Comparison of ENCODE assay signal across 26 cellular contexts in genomic region chr22:24515025-24515338, GRCh38. TPM values are rescaled to one million over a fixed set of nuclear protein-coding genes. Genes with fewer than 3 reads are reported as not detected.
DNase-seq lines count a peak whose midpoint lies in the region; ATAC-seq, FAIRE-seq and TF ChIP-seq lines count a peak whose summit lies in the region.
"Had no signal": no experiment of that assay in that cellular context is flagged by ENCODE, and none has a peak within 500 bp of the region (broad histone marks: within the 10 kb centered on the region; RNA-seq: fewer than 3 reads in every experiment).

No MANE protein-coding gene starts in this region.

- H3K27ac ChIP-seq in HepG2 (ENCODE audit: extremely low read length, insufficient read depth, low read length) = peak overlapping the region; percentile 75
- H3K27ac ChIP-seq in substantia nigra (ENCODE audit: low read depth, low read length, poor library complexity, severe bottlenecking) = no peak overlapping the region
- H3K27ac ChIP-seq in gastrocnemius medialis = no peak overlapping the region
- no peak overlapping the region for H3K27ac ChIP-seq in CD8-positive, alpha-beta memory T cell (ENCODE audit: low read depth, low read length)

- no peak overlapping the region for H3K9ac ChIP-seq in HepG2 (ENCODE audit: insufficient read depth, low read depth, low read length)

- no peak for TF ChIP-seq EP300 in HepG2 (IDR thresholded peaks at IDR 0.05; ENCODE audit: low read depth in 2 of 2, low read length in 2 of 2)
- no peak for TF ChIP-seq EP300 in HepG2 (CRISPR knock-in tag; IDR thresholded peaks at IDR 0.05; ENCODE audit: borderline replicate concordance)

- CTCF ChIA-PET in activated CD4-positive, alpha-beta T cell treated with anti-CD3 and anti-CD28 coated beads for 36 hours (lab: Charles Lee) = interaction anchor here (1.0 kb wide), 1 partner anchor 18 kb away, joined by 3 read pairs; no protein-coding TSS in a partner anchor
- CTCF ChIA-PET in HepG2 (lab: Yijun Ruan, JAX; ENCODE audit: low intra/inter-chr PET ratio, low total read pairs) = no interaction called here
- CTCF ChIA-PET in CD8-positive, alpha-beta memory T cell (lab: Charles Lee) = no interaction called here

- in situ Hi-C loops in HepG2 (cut with HindIII; ENCODE audit: extremely low pct_ligation_motif_present, low pct_unique_long_range_greater_than_20kb) = loop anchor here (10.0 kb wide), 1 partner anchor 190 kb away; no protein-coding TSS in a partner anchor
- in situ Hi-C loops in gastrocnemius medialis (cut with MboI; ENCODE audit: low sequenced_read_pairs in 4 of 4) = loop anchor here in 1 of 4 donors (10.0 kb wide), 1 partner anchor 80 kb away; no protein-coding TSS in a partner anchor

- H3K27me3 ChIP-seq in HepG2 (ENCODE audit: control insufficient read depth in 1 of 2, insufficient read depth in 2 of 2, low read length in 2 of 2) (no peaks in the 10 kb centered on the region), gastrocnemius medialis (no peaks in the 10 kb centered on the region)
- H3K27me3 ChIP-seq in CD8-positive, alpha-beta memory T cell (ENCODE audit: insufficient read depth, low read length, poor library complexity, severe bottlenecking) = no peaks in the 10 kb centered on the region

- no peaks in the 10 kb centered on the region for H3K36me3 Mint-ChIP-seq in activated CD4-positive, alpha-beta T cell treated with anti-CD3 and anti-CD28 coated beads, Interleukin-2, amount 10 ng/mL, durations not matched to agents 24 days and 14 days (ENCODE audit: low read depth)
- H3K36me3 Mint-ChIP-seq in activated CD4-positive, alpha-beta T cell treated with anti-CD3 and anti-CD28 coated beads for 36 hours (ENCODE audit: low read depth) = no peaks in the 10 kb centered on the region
- peaks cover 0 to 3% (median 0%) of the 10 kb centered on the region in 3 donors for H3K36me3 Mint-ChIP-seq in CD8-positive, alpha-beta memory T cell
- H3K36me3 Mint-ChIP-seq: CD4-positive, alpha-beta memory T cell had no signal

- H3K36me3 ChIP-seq in HepG2 (replicated peaks in 1 of 2; ENCODE audit: control insufficient read depth in 1 of 2, insufficient read depth in 2 of 2, low read length in 2 of 2) (no peaks in the 10 kb centered on the region), gastrocnemius medialis (no peaks in the 10 kb centered on the region)
- H3K36me3 ChIP-seq in CD8-positive, alpha-beta memory T cell (ENCODE audit: insufficient read depth, low read length) = no peaks in the 10 kb centered on the region

- H3K27me3 Mint-ChIP-seq in activated CD4-positive, alpha-beta T cell treated with anti-CD3 and anti-CD28 coated beads, Interleukin-2, amount 10 ng/mL, durations not matched to agents 24 days and 14 days = peaks cover 6% of the 10 kb centered on the region
- H3K27me3 Mint-ChIP-seq in activated CD4-positive, alpha-beta T cell treated with anti-CD3 and anti-CD28 coated beads for 36 hours = no peaks in the 10 kb centered on the region
- H3K27me3 Mint-ChIP-seq in CD8-positive, alpha-beta memory T cell = peaks cover 0 to 7% of the 10 kb centered on the region in 2 donors
- H3K27me3 Mint-ChIP-seq: CD4-positive, alpha-beta memory T cell had no signal

- H3K9me3 ChIP-seq in HepG2 (ENCODE audit: low read length) = no peaks in the 10 kb centered on the region
- no peaks in the 10 kb centered on the region for H3K9me3 ChIP-seq in gastrocnemius medialis
- H3K9me3 ChIP-seq in CD8-positive, alpha-beta memory T cell (ENCODE audit: low read length) = no peaks in the 10 kb centered on the region

- no peak for TF ChIP-seq RAD21 in HepG2 (CRISPR knock-in tag; IDR thresholded peaks at IDR 0.05)

- ATAC-seq in activated CD4-positive, alpha-beta T cell treated with anti-CD3 and anti-CD28 coated beads for 36 hours = no peak
- no peak for ATAC-seq in HepG2
- no peak for ATAC-seq in gastrocnemius medialis
- ATAC-seq: PC-3 had no signal

- peaks cover 98% of the 10 kb centered on the region for H3K4me1 ChIP-seq in HepG2 (ENCODE audit: insufficient read depth, low read length)
- peaks cover 14 to 21% of the 10 kb centered on the region in 2 donors for H3K4me1 ChIP-seq in gastrocnemius medialis
- no peaks in the 10 kb centered on the region for H3K4me1 ChIP-seq in CD8-positive, alpha-beta memory T cell (ENCODE audit: insufficient read depth, low read length)

- intact Hi-C loops in activated CD4-positive, alpha-beta T cell treated with anti-CD3 and anti-CD28 coated beads, Interleukin-2, amount 10 ng/mL, durations not matched to agents 24 days and 14 days (cut with micrococcal nuclease) = no loop called here
- intact Hi-C loops in activated CD4-positive, alpha-beta T cell treated with anti-CD3 and anti-CD28 coated beads for 36 hours (cut with DNase I, micrococcal nuclease) = no loop called here
- intact Hi-C loops in HepG2 (cut with micrococcal nuclease; ENCODE audit: unreplicated experiment) = no loop called here
- intact Hi-C loops in gastrocnemius medialis (cut with DNase I; ENCODE audit: low total_unique reads) = no loop called here

- peak; percentile 15 for FAIRE-seq in HepG2 (lab: Jason Lieb, UNC)
- FAIRE-seq: G401.6 had no signal

- TF ChIP-seq CTCF in GM12865 (IDR thresholded peaks at IDR 0.05; ENCODE audit: insufficient read depth, low read depth, low read length, missing control alignments) (no peak), HepG2 (CRISPR knock-in tag; IDR thresholded peaks at IDR 0.05) (no peak), gastrocnemius medialis (IDR thresholded peaks at IDR 0.05 in 4 of 5, conservative IDR thresholded peaks at IDR 0.05 in 1 of 5) (no peak)

- 98% methylated on average over 7 of the region's 8 CpGs for WGBS in HepG2 (ENCODE audit: low lambda C conversion rate)

- H3K4me1 Mint-ChIP-seq in activated CD4-positive, alpha-beta T cell treated with anti-CD3 and anti-CD28 coated beads, Interleukin-2, amount 10 ng/mL, durations not matched to agents 24 days and 14 days = peaks cover 39% of the 10 kb centered on the region
- H3K4me1 Mint-ChIP-seq in activated CD4-positive, alpha-beta T cell treated with anti-CD3 and anti-CD28 coated beads for 36 hours = peaks cover 10% of the 10 kb centered on the region
- H3K4me1 Mint-ChIP-seq in CD8-positive, alpha-beta memory T cell = peaks cover 5 to 12% (median 5%) of the 10 kb centered on the region in 3 donors

- H4K20me1 ChIP-seq in HepG2 (ENCODE audit: insufficient read depth, low read length) = no peaks in the 10 kb centered on the region

- no peaks in the 10 kb centered on the region for H3K9me3 Mint-ChIP-seq in activated CD4-positive, alpha-beta T cell treated with anti-CD3 and anti-CD28 coated beads, Interleukin-2, amount 10 ng/mL, durations not matched to agents 24 days and 14 days
- H3K9me3 Mint-ChIP-seq in activated CD4-positive, alpha-beta T cell treated with anti-CD3 and anti-CD28 coated beads for 36 hours (ENCODE audit: low read depth) = no peaks in the 10 kb centered on the region
- no peaks in the 10 kb centered on the region for H3K9me3 Mint-ChIP-seq in CD8-positive, alpha-beta memory T cell
- H3K9me3 Mint-ChIP-seq: CD4-positive, alpha-beta memory T cell; H9; HFFc6 had no signal

- no TSS peak for BruUV-seq in HepG2 (replicated peaks; lab: Mats Ljungman, UMichigan)

- POLR2A ChIA-PET in activated CD4-positive, alpha-beta T cell treated with anti-CD3 and anti-CD28 coated beads for 36 hours (lab: Charles Lee) = no interaction called here
- POLR2A ChIA-PET in HepG2 (lab: Yijun Ruan, JAX) = interaction anchor here (1.0 to 2.0 kb wide), 4 partner anchors 9 to 94 kb away, joined by 3 to 31 read pairs (median 9); partner anchors contain the start of gene GUCD1
- POLR2A ChIA-PET in CD8-positive, alpha-beta memory T cell (lab: Charles Lee) = no interaction called here

- no peak overlapping the region for H2AFZ ChIP-seq in HepG2 (ENCODE audit: low read length)

- no peaks in the 10 kb centered on the region for H3K79me2 ChIP-seq in HepG2 (ENCODE audit: insufficient read depth, low read length)

- no peak overlapping the region for H3K4me3 Mint-ChIP-seq in activated CD4-positive, alpha-beta T cell treated with anti-CD3 and anti-CD28 coated beads, Interleukin-2, amount 10 ng/mL, durations not matched to agents 24 days and 14 days
- no peak overlapping the region for H3K4me3 Mint-ChIP-seq in activated CD4-positive, alpha-beta T cell treated with anti-CD3 and anti-CD28 coated beads for 36 hours
- no peak overlapping the region for H3K4me3 Mint-ChIP-seq in CD8-positive, alpha-beta memory T cell
- H3K4me3 Mint-ChIP-seq: CD4-positive, alpha-beta memory T cell; H9; HFFc6 had no signal

- H3K4me3 ChIP-seq in GM12865 (ENCODE audit: low read depth, low read length) (peak overlapping the region; percentile 35), HepG2 (replicated peaks in 1 of 3; ENCODE audit: insufficient read depth in 1 of 3, low read depth in 2 of 3, low read length in 3 of 3) (no peak overlapping the region), gastrocnemius medialis (no peak overlapping the region)
- no peak overlapping the region for H3K4me3 ChIP-seq in CD8-positive, alpha-beta memory T cell (ENCODE audit: low read length)

- no peak for DNase-seq in activated CD4-positive, alpha-beta T cell treated with anti-CD3 and anti-CD28 coated beads, Interleukin-2, amount 10 ng/mL, durations not matched to agents 24 days and 14 days
- DNase-seq in activated CD4-positive, alpha-beta T cell treated with anti-CD3 and anti-CD28 coated beads for 36 hours = no peak
- DNase-seq in GM12865 (ENCODE audit: low read depth) (no peak), HepG2 (ENCODE audit: low spot score) (no peak), substantia nigra (lab: John Stamatoyannopoulos, UW) (no peak), GM03348 (ENCODE audit: low spot score) (no peak), gastrocnemius medialis (no peak)
- no peak for DNase-seq in CD8-positive, alpha-beta memory T cell
- DNase-seq: Calu3; CD4-positive, alpha-beta memory T cell; DMS153; H9; HFFc6; KBM-7; MM.1S; NCI-H1048; NCI-H1436; NCI-H187 treated with DMSO at 0.1 percent for 48 hours; NCI-H2107; NCI-H446 treated with DMSO at 0.1 percent for 48 hours; PC-3; Right ventricle myocardium superior had no signal

- peak overlapping the region; percentile 15 for H3K27ac Mint-ChIP-seq in activated CD4-positive, alpha-beta T cell treated with anti-CD3 and anti-CD28 coated beads, Interleukin-2, amount 10 ng/mL, durations not matched to agents 24 days and 14 days
- no peak overlapping the region for H3K27ac Mint-ChIP-seq in activated CD4-positive, alpha-beta T cell treated with anti-CD3 and anti-CD28 coated beads for 36 hours
- H3K27ac Mint-ChIP-seq in CD8-positive, alpha-beta memory T cell = no peak overlapping the region
- H3K27ac Mint-ChIP-seq: CD4-positive, alpha-beta memory T cell; H9; HFFc6 had no signal

- H3K4me2 ChIP-seq in HepG2 (ENCODE audit: low read depth, low read length) = no peak overlapping the region

- no peak for TF ChIP-seq POLR2A in HepG2 (IDR thresholded peaks at IDR 0.05; ENCODE audit: insufficient read depth in 1 of 2, low read depth in 2 of 2, low read length in 2 of 2)
- no peak for TF ChIP-seq POLR2A in gastrocnemius medialis (IDR thresholded peaks at IDR 0.05)

RNA-seq across cellular contexts. Expression of gene UPB1, which starts 19.9 kb away (rescaled TPM):
- total RNA-seq in activated CD4-positive, alpha-beta T cell treated with anti-CD3 and anti-CD28 coated beads, Interleukin-2, amount 10 ng/mL, durations not matched to agents 24 days and 14 days = 0.12 TPM in 2 replicates
- under 1 TPM; 0.16 to 0.28 TPM for total RNA-seq in activated CD4-positive, alpha-beta T cell treated with anti-CD3 and anti-CD28 coated beads for 36 hours
- total RNA-seq in HepG2 (2016; rRNA removed; fragmentation: Illumina TruSeq; extraction: Trizol) = 0.60 and 1.2 TPM in 2 replicates
- total RNA-seq in HepG2 (2016; cell fraction: cytosol; rRNA removed; fragmentation: Illumina TruSeq; extraction: Trizol; ENCODE audit: low read depth) = 0.53 and 0.61 TPM in 2 replicates
- total RNA-seq in HepG2 (2016; cell fraction: insoluble cytoplasmic fraction; rRNA removed; fragmentation: Illumina TruSeq; extraction: Trizol) = 0.43 and 0.89 TPM in 2 replicates
- 0.90 and 0.96 TPM in 2 replicates for total RNA-seq in HepG2 (2016; cell fraction: membrane; rRNA removed; fragmentation: Illumina TruSeq; extraction: Trizol)
- total RNA-seq in HepG2 (2016; cell fraction: nucleus; rRNA removed; fragmentation: Illumina TruSeq; extraction: Trizol) = 1.0 and 1.1 TPM in 2 replicates
- 0.38 and 0.59 TPM in 2 replicates for polyA plus RNA-seq in HepG2 (2011; rRNA removed)
- 0.24 and 0.28 TPM in 2 replicates for polyA plus RNA-seq in HepG2 (2011; cell fraction: cytosol; rRNA removed)
- 0.84 and 1.1 TPM in 2 replicates for polyA plus RNA-seq in HepG2 (2011; cell fraction: nucleus; rRNA removed)
- polyA plus RNA-seq in HepG2 (2012) = 0.49 and 1.2 TPM in 2 replicates
- polyA plus RNA-seq in HepG2 (2016; cell fraction: cytosol; fragmentation: Illumina TruSeq; extraction: Trizol; ENCODE audit: low read depth) = 0.42 and 0.53 TPM in 2 replicates
- 0.80 and 0.84 TPM in 2 replicates for polyA plus RNA-seq in HepG2 (2016; cell fraction: insoluble cytoplasmic fraction; fragmentation: Illumina TruSeq; extraction: Trizol; ENCODE audit: low read depth)
- 0.63 and 0.65 TPM in 2 replicates for polyA plus RNA-seq in HepG2 (2016; cell fraction: membrane; fragmentation: Illumina TruSeq; extraction: Trizol; ENCODE audit: low read depth)
- polyA plus RNA-seq in HepG2 (2016; cell fraction: nucleus; fragmentation: Illumina TruSeq; extraction: Trizol; ENCODE audit: insufficient read depth, low read depth) = 1.5 and 1.6 TPM in 2 replicates
- polyA minus RNA-seq in HepG2 (2011; rRNA and poly(A)+ RNA removed; ENCODE audit: low replicate concordance) = 0.05 and 0.22 TPM in 2 replicates
- not detected in 2 replicates for polyA minus RNA-seq in HepG2 (2011; cell fraction: cytosol; rRNA and poly(A)+ RNA removed)
- polyA minus RNA-seq in HepG2 (2011; cell fraction: nucleus; rRNA and poly(A)+ RNA removed) = 0.77 and 0.99 TPM in 2 replicates
- under 1 TPM; 0.20 to 0.25 (median 0.22) TPM for total RNA-seq in gastrocnemius medialis
- total RNA-seq in CD8-positive, alpha-beta memory T cell = not detected
- 0.10 TPM for polyA plus RNA-seq in CD8-positive, alpha-beta memory T cell
- total RNA-seq: A172, Daoy, H9, SK-MEL-5 had no signal
- polyA plus RNA-seq: CD4-positive, alpha-beta memory T cell had no signal

RNA-seq across cellular contexts. Expression of gene GUCD1, which starts 40.0 kb away (rescaled TPM):
- 118 and 129 TPM in 2 replicates for total RNA-seq in activated CD4-positive, alpha-beta T cell treated with anti-CD3 and anti-CD28 coated beads, Interleukin-2, amount 10 ng/mL, durations not matched to agents 24 days and 14 days
- 100 to 1,000 TPM; 109 to 124 TPM for total RNA-seq in activated CD4-positive, alpha-beta T cell treated with anti-CD3 and anti-CD28 coated beads for 36 hours
- total RNA-seq in HepG2 (2016; rRNA removed; fragmentation: Illumina TruSeq; extraction: Trizol) = 125 and 128 TPM in 2 replicates
- total RNA-seq in HepG2 (2016; cell fraction: cytosol; rRNA removed; fragmentation: Illumina TruSeq; extraction: Trizol; ENCODE audit: low read depth) = 57.0 and 62.1 TPM in 2 replicates
- total RNA-seq in HepG2 (2016; cell fraction: insoluble cytoplasmic fraction; rRNA removed; fragmentation: Illumina TruSeq; extraction: Trizol) = 114 and 129 TPM in 2 replicates
- 156 and 159 TPM in 2 replicates for total RNA-seq in HepG2 (2016; cell fraction: membrane; rRNA removed; fragmentation: Illumina TruSeq; extraction: Trizol)
- 69.6 and 73.3 TPM in 2 replicates for total RNA-seq in HepG2 (2016; cell fraction: nucleus; rRNA removed; fragmentation: Illumina TruSeq; extraction: Trizol)
- polyA plus RNA-seq in HepG2 (2011; rRNA removed) = 245 and 282 TPM in 2 replicates
- polyA plus RNA-seq in HepG2 (2011; cell fraction: cytosol; rRNA removed) = 177 and 210 TPM in 2 replicates
- polyA plus RNA-seq in HepG2 (2011; cell fraction: nucleus; rRNA removed) = 217 and 220 TPM in 2 replicates
- 123 and 145 TPM in 2 replicates for polyA plus RNA-seq in HepG2 (2012)
- polyA plus RNA-seq in HepG2 (2016; cell fraction: cytosol; fragmentation: Illumina TruSeq; extraction: Trizol; ENCODE audit: low read depth) = 33.4 and 34.1 TPM in 2 replicates
- polyA plus RNA-seq in HepG2 (2016; cell fraction: insoluble cytoplasmic fraction; fragmentation: Illumina TruSeq; extraction: Trizol; ENCODE audit: low read depth) = 101 and 109 TPM in 2 replicates
- 91.3 and 96.0 TPM in 2 replicates for polyA plus RNA-seq in HepG2 (2016; cell fraction: membrane; fragmentation: Illumina TruSeq; extraction: Trizol; ENCODE audit: low read depth)
- polyA plus RNA-seq in HepG2 (2016; cell fraction: nucleus; fragmentation: Illumina TruSeq; extraction: Trizol; ENCODE audit: insufficient read depth, low read depth) = 119 and 131 TPM in 2 replicates
- 194 and 636 TPM in 2 replicates for polyA minus RNA-seq in HepG2 (2011; rRNA and poly(A)+ RNA removed; ENCODE audit: low replicate concordance)
- 178 and 203 TPM in 2 replicates for polyA minus RNA-seq in HepG2 (2011; cell fraction: cytosol; rRNA and poly(A)+ RNA removed)
- polyA minus RNA-seq in HepG2 (2011; cell fraction: nucleus; rRNA and poly(A)+ RNA removed) = 53.7 and 80.4 TPM in 2 replicates
- 100 to 1,000 TPM; 215 to 315 (median 238) TPM for total RNA-seq in gastrocnemius medialis
- 100 to 1,000 TPM; 115 to 123 TPM for total RNA-seq in CD8-positive, alpha-beta memory T cell
- polyA plus RNA-seq in CD8-positive, alpha-beta memory T cell = 50.8 TPM

RNA-seq across cellular contexts. Expression of gene SNRPD3, which starts 40.8 kb away (rescaled TPM):
- total RNA-seq in activated CD4-positive, alpha-beta T cell treated with anti-CD3 and anti-CD28 coated beads, Interleukin-2, amount 10 ng/mL, durations not matched to agents 24 days and 14 days = 166 and 175 TPM in 2 replicates
- 100 to 1,000 TPM; 156 to 232 TPM for total RNA-seq in activated CD4-positive, alpha-beta T cell treated with anti-CD3 and anti-CD28 coated beads for 36 hours
- total RNA-seq in HepG2 (2016; rRNA removed; fragmentation: Illumina TruSeq; extraction: Trizol) = 209 and 287 TPM in 2 replicates
- total RNA-seq in HepG2 (2016; cell fraction: cytosol; rRNA removed; fragmentation: Illumina TruSeq; extraction: Trizol; ENCODE audit: low read depth) = 29.0 and 31.7 TPM in 2 replicates
- total RNA-seq in HepG2 (2016; cell fraction: insoluble cytoplasmic fraction; rRNA removed; fragmentation: Illumina TruSeq; extraction: Trizol) = 214 and 298 TPM in 2 replicates
- 35.4 and 36.1 TPM in 2 replicates for total RNA-seq in HepG2 (2016; cell fraction: membrane; rRNA removed; fragmentation: Illumina TruSeq; extraction: Trizol)
- total RNA-seq in HepG2 (2016; cell fraction: nucleus; rRNA removed; fragmentation: Illumina TruSeq; extraction: Trizol) = 83.7 and 87.5 TPM in 2 replicates
- polyA plus RNA-seq in HepG2 (2011; rRNA removed) = 107 and 110 TPM in 2 replicates
- polyA plus RNA-seq in HepG2 (2011; cell fraction: cytosol; rRNA removed) = 278 and 291 TPM in 2 replicates
- 55.5 and 61.4 TPM in 2 replicates for polyA plus RNA-seq in HepG2 (2011; cell fraction: nucleus; rRNA removed)
- 178 and 251 TPM in 2 replicates for polyA plus RNA-seq in HepG2 (2012)
- polyA plus RNA-seq in HepG2 (2016; cell fraction: cytosol; fragmentation: Illumina TruSeq; extraction: Trizol; ENCODE audit: low read depth) = 35.3 and 40.6 TPM in 2 replicates
- polyA plus RNA-seq in HepG2 (2016; cell fraction: insoluble cytoplasmic fraction; fragmentation: Illumina TruSeq; extraction: Trizol; ENCODE audit: low read depth) = 420 and 438 TPM in 2 replicates
- polyA plus RNA-seq in HepG2 (2016; cell fraction: membrane; fragmentation: Illumina TruSeq; extraction: Trizol; ENCODE audit: low read depth) = 35.8 and 37.4 TPM in 2 replicates
- polyA plus RNA-seq in HepG2 (2016; cell fraction: nucleus; fragmentation: Illumina TruSeq; extraction: Trizol; ENCODE audit: insufficient read depth, low read depth) = 132 and 146 TPM in 2 replicates
- polyA minus RNA-seq in HepG2 (2011; rRNA and poly(A)+ RNA removed; ENCODE audit: low replicate concordance) = 134 and 369 TPM in 2 replicates
- 72.3 and 74.0 TPM in 2 replicates for polyA minus RNA-seq in HepG2 (2011; cell fraction: cytosol; rRNA and poly(A)+ RNA removed)
- 83.2 and 93.4 TPM in 2 replicates for polyA minus RNA-seq in HepG2 (2011; cell fraction: nucleus; rRNA and poly(A)+ RNA removed)
- 100 to 1,000 TPM; 119 to 166 (median 145) TPM for total RNA-seq in gastrocnemius medialis
- total RNA-seq in CD8-positive, alpha-beta memory T cell = 100 to 1,000 TPM; 205 to 217 TPM
- polyA plus RNA-seq in CD8-positive, alpha-beta memory T cell = 112 TPM
